Comparison of ENCODE assay signal across 10 cellular contexts in the genomic region with DNA sequence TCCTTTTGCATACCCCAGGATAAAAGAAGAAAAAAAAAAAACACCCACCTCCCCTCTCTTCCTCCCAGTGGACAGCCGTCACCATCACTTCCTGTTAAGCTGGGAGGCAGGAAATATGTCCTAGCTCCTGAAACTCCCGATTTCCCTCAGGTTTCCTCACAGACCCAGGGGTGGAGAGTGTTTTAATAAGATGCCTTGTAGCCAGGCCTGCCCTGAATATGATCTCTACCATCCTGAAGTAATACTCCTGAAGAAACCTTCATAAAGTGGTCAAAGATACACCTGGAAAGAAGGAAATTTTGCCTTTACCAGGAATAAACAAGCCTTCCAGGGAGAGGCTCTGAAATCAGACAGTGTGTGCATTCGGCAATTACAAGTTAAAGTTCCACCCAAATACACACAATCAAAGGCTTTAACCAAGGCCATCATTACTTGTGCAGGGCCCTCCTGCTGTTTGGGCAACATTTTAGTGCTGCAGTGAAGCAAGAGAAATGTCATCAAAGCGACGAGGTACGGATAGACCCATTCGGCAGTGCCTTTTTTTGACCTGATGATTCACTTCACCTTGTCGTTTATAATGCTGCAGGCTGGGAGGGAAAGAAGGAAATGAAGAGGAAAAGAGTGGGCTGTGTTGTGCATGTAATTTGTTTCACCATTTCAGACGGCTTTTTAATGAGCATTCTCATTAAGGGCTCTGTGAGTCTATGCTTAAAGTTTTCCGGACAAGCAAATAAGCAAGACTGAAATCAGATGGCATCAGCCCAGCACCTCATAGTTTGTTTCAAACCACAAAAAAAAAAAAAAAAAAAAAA. TPM values are rescaled to one million over a fixed set of nuclear protein-coding genes. Genes with fewer than 3 reads are reported as not detected.
A peak's percentile ranks its signal among the peaks of the same experiment; 100 is the strongest.
DNase-seq lines count a peak whose midpoint lies in the region; ATAC-seq and TF ChIP-seq lines count a peak whose summit lies in the region.
"Had no signal": no experiment of that assay in that cellular context is flagged by ENCODE, and none has a peak within 500 bp of the region (broad histone marks: within the 10 kb centered on the region; RNA-seq: fewer than 3 reads in every experiment).

No MANE protein-coding gene starts in this region.

- H3K4me1 Mint-ChIP-seq in immature natural killer cell, result no peaks in the 10 kb centered on the region

- ATAC-seq in gastrocnemius medialis, result no peak
- ATAC-seq in GM19452 (IDR thresholded peaks at IDR 0.05; ENCODE audit: unreplicated experiment), result no peak
- no peak for ATAC-seq in activated CD4-positive, CD25-positive, alpha-beta regulatory T cell treated with anti-CD3 and anti-CD28 coated beads, Interleukin-2, amount 50 U/mL, for 24 hours

- no peaks in the 10 kb centered on the region for H3K27me3 ChIP-seq in hepatocyte
- H3K27me3 ChIP-seq in gastrocnemius medialis, result no peaks in the 10 kb centered on the region

- no peaks in the 10 kb centered on the region for H3K4me1 ChIP-seq in HEK293 (ENCODE audit: control insufficient read depth, insufficient read depth, low read length)
- H3K4me1 ChIP-seq in hepatocyte (ENCODE audit: insufficient read depth), result peaks cover 21% of the 10 kb centered on the region
- H3K4me1 ChIP-seq in gastrocnemius medialis, result peaks cover 21 to 38% of the 10 kb centered on the region in 2 donors

- H3K4me2 ChIP-seq in hepatocyte, result peak overlapping the region; percentile 65

- H3K27me3 Mint-ChIP-seq in immature natural killer cell (ENCODE audit: low read depth in 3 of 3), result peaks cover 0 to 6% (median 0%) of the 10 kb centered on the region in 3 donors

- DNase-seq in SK-N-MC (ENCODE audit: low read depth, low spot score), result no peak
- DNase-seq in hepatocyte (ENCODE audit: low spot score), result peak; percentile 61
- DNase-seq in gastrocnemius medialis, result no peak
- DNase-seq in immature natural killer cell, result no peak
- DNase-seq in T-helper 2 cell, result no peak
- DNase-seq: activated gamma-delta T cell treated with Interleukin-2 at 50 U/mL for 16 hours, NCI-H2171 had no signal

- H3K9me3 ChIP-seq in HEK293 (ENCODE audit: control insufficient read depth, insufficient read depth, low read depth, low read length) (no peaks in the 10 kb centered on the region), SK-N-MC (ENCODE audit: low read depth, low read length) (no peaks in the 10 kb centered on the region), hepatocyte (ENCODE audit: low read depth) (no peaks in the 10 kb centered on the region), gastrocnemius medialis (no peaks in the 10 kb centered on the region)

- POLR2A ChIA-PET in HEK293 (lab: Yijun Ruan, JAX), result no interaction called here

- peaks cover 0 to 14% (median 6%) of the 10 kb centered on the region in 6 donors for H3K9me3 Mint-ChIP-seq in immature natural killer cell

- H3K79me2 ChIP-seq in hepatocyte, result no peaks in the 10 kb centered on the region

- H3K4me3 ChIP-seq in HEK293 (ENCODE audit: low read depth, low read length) (no peak overlapping the region), SK-N-MC (peak overlapping the region; percentile 65), hepatocyte (no peak overlapping the region), gastrocnemius medialis (no peak overlapping the region)

- WGBS in hepatocyte (ENCODE audit: low lambda C conversion rate, missing lambda C conversion rate), result 41% methylated on average over 10 of the region's 10 CpGs

- no peak for TF ChIP-seq POLR2A in gastrocnemius medialis (IDR thresholded peaks at IDR 0.05)

- intact Hi-C loops in gastrocnemius medialis (cut with DNase I; ENCODE audit: low total_unique reads), result loop anchor here (10.0 kb wide), 1 partner anchor 222 kb away; no protein-coding TSS in a partner anchor

- TF ChIP-seq CTCF in HEK293 (tag by site-specific recombination; IDR thresholded peaks at IDR 0.05) (no peak), hepatocyte (IDR thresholded peaks at IDR 0.05; ENCODE audit: poor library complexity) (no peak), gastrocnemius medialis (IDR thresholded peaks at IDR 0.05 in 4 of 5, conservative IDR thresholded peaks at IDR 0.05 in 1 of 5) (no peak)

- H3K9me2 ChIP-seq in hepatocyte (replicated peaks; ENCODE audit: insufficient read depth), result no peaks in the 10 kb centered on the region

- H3K4me3 Mint-ChIP-seq in immature natural killer cell, result no peak overlapping the region

- H3K36me3 ChIP-seq in HEK293 (ENCODE audit: control insufficient read depth in 2 of 2, insufficient read depth in 1 of 2, low read length in 2 of 2), result no peaks in the 10 kb centered on the region
- H3K36me3 ChIP-seq in SK-N-MC (ENCODE audit: insufficient read depth, low read length), result no peaks in the 10 kb centered on the region
- no peaks in the 10 kb centered on the region for H3K36me3 ChIP-seq in hepatocyte (replicated peaks; ENCODE audit: insufficient read depth, low read depth)
- H3K36me3 ChIP-seq in gastrocnemius medialis, result no peaks in the 10 kb centered on the region

- H2AFZ ChIP-seq in hepatocyte, result peak overlapping the region; percentile 81

- no peak overlapping the region for H3K27ac Mint-ChIP-seq in immature natural killer cell

- CTCF ChIA-PET in HEK293 (lab: Yijun Ruan, JAX), result interaction anchor here (0.7 to 4.3 kb wide), 2 partner anchors 20 to 906 kb away, joined by 4 to 26 read pairs; no protein-coding TSS in a partner anchor

- H3K27ac ChIP-seq in HEK293 (ENCODE audit: extremely low read depth, low read depth, low read length) (no peak overlapping the region; the same call in 1 of the 2 replicates), SK-N-MC (peak overlapping the region; percentile 48), hepatocyte (peak overlapping the region; percentile 93), gastrocnemius medialis (peak overlapping the region; percentile 26 to 72 (median 64))

- in situ Hi-C loops in gastrocnemius medialis (cut with MboI; ENCODE audit: low sequenced_read_pairs in 4 of 4), result no loop called here

- H3K36me3 Mint-ChIP-seq in immature natural killer cell, result no peaks in the 10 kb centered on the region

- H3K9ac ChIP-seq in SK-N-MC (ENCODE audit: insufficient read length), result peak overlapping the region; percentile 2

- H4K20me1 ChIP-seq in hepatocyte (ENCODE audit: insufficient read depth, poor library complexity, severe bottlenecking), result no peaks in the 10 kb centered on the region

TF ChIP-seq in HEK293, 187 proteins besides CTCF, POLR2A, EP300 and RAD21 (continues in another document):
- peak; percentile 64 for TF ChIP-seq ZNF660 (tag by site-specific recombination; IDR thresholded peaks at IDR 0.05)
- peak; percentile 98 for TF ChIP-seq SP7 (tag by site-specific recombination; IDR thresholded peaks at IDR 0.05)
- TF ChIP-seq ZNF335 (tag by site-specific recombination; conservative IDR thresholded peaks at IDR 0.05), result peak; percentile 73
- TF ChIP-seq ZFHX2 (tag by site-specific recombination; conservative IDR thresholded peaks at IDR 0.05), result 0 out of 2 replicates have a peak, but pooled peaks have one; percentile 5
- 0 out of 2 replicates have a peak, but pooled peaks have one; percentile 19 for TF ChIP-seq SCRT1 (tag by site-specific recombination; IDR thresholded peaks at IDR 0.05; ENCODE audit: borderline replicate concordance)
- peak; percentile 20; the same call in 1 of the 2 replicates for TF ChIP-seq OSR2 (tag by site-specific recombination; IDR thresholded peaks at IDR 0.05)
- TF ChIP-seq, protein P1, sequence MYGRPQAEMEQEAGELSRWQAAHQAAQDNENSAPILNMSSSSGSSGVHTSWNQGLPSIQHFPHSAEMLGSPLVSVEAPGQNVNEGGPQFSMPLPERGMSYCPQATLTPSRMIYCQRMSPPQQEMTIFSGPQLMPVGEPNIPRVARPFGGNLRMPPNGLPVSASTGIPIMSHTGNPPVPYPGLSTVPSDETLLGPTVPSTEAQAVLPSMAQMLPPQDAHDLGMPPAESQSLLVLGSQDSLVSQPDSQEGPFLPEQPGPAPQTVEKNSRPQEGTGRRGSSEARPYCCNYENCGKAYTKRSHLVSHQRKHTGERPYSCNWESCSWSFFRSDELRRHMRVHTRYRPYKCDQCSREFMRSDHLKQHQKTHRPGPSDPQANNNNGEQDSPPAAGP (tag by site-specific recombination; IDR thresholded peaks at IDR 0.05), result peak; percentile 50; the same call in 1 of the 2 replicates
- 0 out of 2 replicates have a peak, but pooled peaks have one; percentile 13 for TF ChIP-seq WT1 (tag by site-specific recombination; IDR thresholded peaks at IDR 0.05)
- peak; percentile 49; the same call in 1 of the 2 replicates for TF ChIP-seq ZNF10 (tag by site-specific recombination; IDR thresholded peaks at IDR 0.05)
- peak; percentile 94 for TF ChIP-seq ZNF561 (tag by site-specific recombination; IDR thresholded peaks at IDR 0.05; ENCODE audit: borderline replicate concordance)
- TF ChIP-seq, protein P2, sequence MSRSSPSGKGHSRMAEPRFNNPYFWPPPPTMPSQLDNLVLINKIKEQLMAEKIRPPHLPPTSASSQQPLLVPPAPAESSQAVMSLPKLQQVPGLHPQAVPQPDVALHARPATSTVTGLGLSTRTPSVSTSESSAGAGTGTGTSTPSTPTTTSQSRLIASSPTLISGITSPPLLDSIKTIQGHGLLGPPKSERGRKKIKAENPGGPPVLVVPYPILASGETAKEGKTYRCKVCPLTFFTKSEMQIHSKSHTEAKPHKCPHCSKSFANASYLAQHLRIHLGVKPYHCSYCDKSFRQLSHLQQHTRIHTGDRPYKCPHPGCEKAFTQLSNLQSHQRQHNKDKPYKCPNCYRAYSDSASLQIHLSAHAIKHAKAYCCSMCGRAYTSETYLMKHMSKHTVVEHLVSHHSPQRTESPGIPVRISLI (tag by site-specific recombination; IDR thresholded peaks at IDR 0.05), result peak; percentile 73
- TF ChIP-seq ZBTB17 (tag by site-specific recombination; IDR thresholded peaks at IDR 0.05), result peak; percentile 50
- no peak for TF ChIP-seq YY1 (tag by site-specific recombination; IDR thresholded peaks at IDR 0.05)
- 0 out of 2 replicates have a peak, but pooled peaks have one; percentile 19 for TF ChIP-seq TCF7L2 (IDR thresholded peaks at IDR 0.05; ENCODE audit: borderline replicate concordance, low read depth, low read length)
- TF ChIP-seq ZNF623 (tag by site-specific recombination; IDR thresholded peaks at IDR 0.05), result no peak

RNA-seq across cellular contexts. Expression of a gene that starts 41.0 kb away (rescaled TPM):
- total RNA-seq in hepatocyte, result 23.8 and 24.0 TPM in 2 replicates
- polyA plus RNA-seq in hepatocyte, result 8.7 and 14.5 TPM in 2 replicates
- total RNA-seq in gastrocnemius medialis, result 10 to 100 TPM in 1 of 4 donors, 1 to 10 TPM in 3; 7.6 to 13.4 (median 8.8) TPM
- polyA plus RNA-seq in immature natural killer cell, result not detected
